Comparison of ENCODE assay signal across 27 cellular contexts in the genomic region with DNA sequence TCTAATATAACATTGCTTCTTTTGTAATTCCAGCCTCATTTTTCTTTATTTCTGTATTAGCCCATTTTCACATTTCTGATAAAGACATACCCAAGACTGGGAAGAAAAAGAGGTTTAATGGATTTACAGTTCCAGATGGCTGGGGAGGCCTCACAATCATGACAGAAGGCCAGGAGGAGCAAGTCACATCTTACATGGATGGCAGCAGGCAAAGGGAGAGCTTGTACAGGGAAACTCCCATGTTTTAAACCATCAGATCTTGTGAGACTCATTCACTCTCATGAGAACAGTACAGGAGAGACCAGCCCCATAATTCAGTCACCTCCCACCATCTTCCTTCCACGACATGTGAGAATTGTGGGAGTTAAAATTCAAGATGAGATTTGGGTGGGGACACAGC.
"Had no signal": no experiment of that assay in that cellular context is flagged by ENCODE, and none has a peak within 500 bp of the region (broad histone marks: within the 10 kb centered on the region; RNA-seq: fewer than 3 reads in every experiment).

No MANE protein-coding gene starts in this region.

- H3K36me3 ChIP-seq: stomach, suprapubic skin, thoracic aorta, thyroid gland, tibial artery, tibial nerve, transverse colon, upper lobe of left lung, upper lobe of right lung, uterus, vagina had no signal

- H3K27me3 ChIP-seq: stomach, suprapubic skin, testis, thyroid gland, tibial artery, tibial nerve, transverse colon, upper lobe of left lung, upper lobe of right lung, uterus, vagina had no signal

- H3K9me3 ChIP-seq: testis, thoracic aorta, thyroid gland, tibial artery, tibial nerve, upper lobe of right lung, uterus, vagina had no signal

- FAIRE-seq: urothelium cell line had no signal

- DNase-seq: stimulated activated CD4-positive, alpha-beta T cell treated with anti-CD3 and anti-CD28 coated beads, Interleukin-2, amount 100 ng/mL, for 48 hours; stimulated activated CD4-positive, alpha-beta T cell treated with anti-CD3 and anti-CD28 coated beads, Interleukin-4, amount 100 ng/mL, for 1 hour; stimulated activated CD4-positive, alpha-beta T cell treated with anti-CD3 and anti-CD28 coated beads, Interleukin-4, amount 100 ng/mL, for 24 hours; stimulated activated CD4-positive, alpha-beta T cell treated with anti-CD3 and anti-CD28 coated beads, Interleukin-4, amount 100 ng/mL, for 4 hours; stimulated activated CD8-positive, alpha-beta memory T cell treated with anti-CD3 and anti-CD28 coated beads, Interleukin-4, amount 100 ng/mL, for 48 hours; stimulated activated naive B cell treated with anti-CD40 and anti-IgM and Interleukin-4, amounts not matched to agents 10 μg/mL and 1 μg/mL and 100 μg/mL, for 72 hours; stimulated activated naive CD4-positive, alpha-beta T cell; stimulated activated naive CD4-positive, alpha-beta T cell treated with Interleukin-2 at 50 U/mL for 16 hours; stimulated activated naive CD8-positive, alpha-beta T cell treated with anti-CD3 and anti-CD28 coated beads, Interleukin-15, amount 100 ng/mL, for 72 hours; stimulated activated naive CD8-positive, alpha-beta T cell treated with anti-CD3 and anti-CD28 coated beads, Interleukin-15, Interleukin-2, amounts not matched to agents 100 U/mL and 50 U/mL, for 24 hours; stomach; substantia nigra; testis; thyroid gland; tibial artery; transverse colon; trophoblast cell; upper lobe of left lung; upper lobe of right lung; uterus had no signal

- ATAC-seq: stimulated activated effector memory CD8-positive, alpha-beta T cell treated with anti-CD3 and anti-CD28 coated beads, Interleukin-12 subunit alpha, Interleukin-12 subunit beta, amount 100 ng/mL, for 72 hours; stimulated activated memory B cell treated with anti-CD40 and anti-IgM and Interleukin-4, amounts not matched to agents 10 μg/mL and 1 μg/mL and 100 μg/mL, for 72 hours; stimulated activated naive B cell treated with anti-CD40 and anti-IgM and Interleukin-4, amounts not matched to agents 10 μg/mL and 1 μg/mL and 100 μg/mL, for 72 hours; stimulated activated naive CD8-positive, alpha-beta T cell treated with anti-CD3 and anti-CD28 coated beads, Interleukin-15, amount 100 ng/mL, for 72 hours; stimulated activated naive CD8-positive, alpha-beta T cell treated with anti-CD3 and anti-CD28 coated beads, Interleukin-15, Interleukin-2, amounts not matched to agents 100 U/mL and 50 U/mL, for 24 hours; upper lobe of right lung had no signal

- H3K4me3 ChIP-seq: stomach, suprapubic skin, testis, thoracic aorta, thyroid gland, tibial artery, tibial nerve, transverse colon, upper lobe of left lung, upper lobe of right lung, uterus, vagina had no signal

- H3K27ac ChIP-seq: stomach, suprapubic skin, testis, thoracic aorta, thyroid gland, tibial artery, tibial nerve, transverse colon, upper lobe of left lung, upper lobe of right lung, uterus, vagina had no signal

- H3K4me1 ChIP-seq: stomach, suprapubic skin, testis, thyroid gland, tibial artery, tibial nerve, transverse colon, upper lobe of left lung, upper lobe of right lung, uterus, vagina had no signal
